Comparison of ENCODE assay signal across 29 cellular contexts in the genomic region with DNA sequence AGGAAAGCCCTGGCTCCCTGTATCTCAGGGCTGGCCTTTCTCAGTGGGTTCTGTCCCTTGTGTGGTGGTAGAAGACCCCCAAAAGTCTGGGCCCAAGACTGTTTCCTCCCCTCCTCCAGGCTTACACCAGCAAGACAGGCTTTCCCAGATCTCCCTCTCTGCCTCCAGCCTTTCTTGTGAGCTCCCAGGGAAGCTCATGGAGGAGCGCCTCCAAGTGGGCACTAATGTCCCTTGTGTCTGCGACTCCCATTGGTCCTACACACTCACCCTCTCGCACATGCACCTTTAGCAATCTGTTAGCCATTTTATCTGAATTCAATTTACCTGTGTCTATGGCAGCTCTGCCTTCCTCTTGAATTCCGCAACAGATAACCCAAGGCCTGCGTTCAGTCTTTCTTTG.
DNase-seq lines count a peak whose midpoint lies in the region; ATAC-seq and TF ChIP-seq lines count a peak whose summit lies in the region.
"Had no signal": no experiment of that assay in that cellular context is flagged by ENCODE, and none has a peak within 500 bp of the region (broad histone marks: within the 10 kb centered on the region; RNA-seq: fewer than 3 reads in every experiment).

No MANE protein-coding gene starts in this region.

- peak; percentile 50 for TF ChIP-seq CTCF in 22Rv1 (IDR thresholded peaks at IDR 0.05)

- no peaks in the 10 kb centered on the region for H3K27me3 ChIP-seq in H7 (ENCODE audit: control insufficient read depth, insufficient read depth, low read length)
- H3K27me3 ChIP-seq: sigmoid colon, thyroid gland, vagina had no signal

- no peak for ATAC-seq in HG03280 (IDR thresholded peaks at IDR 0.05; ENCODE audit: unreplicated experiment)
- ATAC-seq: A549; CD8-positive, alpha-beta T cell had no signal

- no peak overlapping the region for H3K4me3 ChIP-seq in H7 (ENCODE audit: insufficient read depth, low read depth, low read length)
- H3K4me3 ChIP-seq: A549, sigmoid colon, thyroid gland, vagina had no signal

- H3K36me3 ChIP-seq in H7 (replicated peaks; ENCODE audit: control insufficient read depth, insufficient read depth, low read length) = no peaks in the 10 kb centered on the region
- H3K36me3 ChIP-seq: sigmoid colon, thyroid gland, vagina had no signal

- no peak overlapping the region for H3K27ac ChIP-seq in 22Rv1
- H3K27ac ChIP-seq: A549, vagina had no signal

- in situ Hi-C loops in SK-MEL-5 (cut with HindIII; ENCODE audit: low pct_unique_long_range_greater_than_20kb, low sequenced_read_pairs) = no loop called here

- peak; percentile 10 for DNase-seq in H7
- DNase-seq in SK-MEL-5 (ENCODE audit: low read depth, low spot score) = peak; percentile 67
- peak; percentile 38 for DNase-seq in iPS DF 19.7 (ENCODE audit: low read depth, low spot score)
- no peak for DNase-seq in NCI-H226
- DNase-seq in SW480 (ENCODE audit: low spot score) = no peak
- no peak for DNase-seq in T1000 (lab: John Stamatoyannopoulos, UW)
- DNase-seq: activated CD4-positive, alpha-beta T cell treated with anti-CD3 and anti-CD28 coated beads, Interleukin-2, amount 10 ng/mL, durations not matched to agents 7 days and 5 days; activated gamma-delta T cell; activated naive CD8-positive, alpha-beta T cell treated with anti-CD3 and anti-CD28 coated beads for 36 hours; activated T-cell treated with anti-CD3 and anti-CD28 coated beads, Interleukin-2, amount 50 U/mL, for 1 hour; AML-193; aorta; CD8-positive, alpha-beta T cell; kidney; naive B cell; NCI-H1092 treated with DMSO at 0.1 percent for 48 hours; NCI-H524 treated with DMSO at 0.1 percent for 48 hours; nucleus accumbens; SHP77 treated with DMSO at 0.1 percent for 48 hours; sigmoid colon; stimulated activated CD4-positive, alpha-beta T cell treated with anti-CD3 and anti-CD28 coated beads, Interleukin-12 subunit alpha, Interleukin-12 subunit beta, amount 100 ng/mL, for 4 hours; stimulated activated CD4-positive, alpha-beta T cell treated with anti-CD3 and anti-CD28 coated beads, Interleukin-2, amount 100 ng/mL, for 48 hours; SW 1271; T-helper 9 cell; thyroid gland had no signal

Comparison
In these comparisons a context has a peak if more than half of its experiments do, and no peak if none do; other contexts are left out.
1. DNase-seq: peak in H7 (single experiment), SK-MEL-5 (single experiment) and iPS DF 19.7 (single experiment); none in NCI-H226 (single experiment), SW480 (single experiment) and T1000 (single experiment).